In the genomic region with DNA sequence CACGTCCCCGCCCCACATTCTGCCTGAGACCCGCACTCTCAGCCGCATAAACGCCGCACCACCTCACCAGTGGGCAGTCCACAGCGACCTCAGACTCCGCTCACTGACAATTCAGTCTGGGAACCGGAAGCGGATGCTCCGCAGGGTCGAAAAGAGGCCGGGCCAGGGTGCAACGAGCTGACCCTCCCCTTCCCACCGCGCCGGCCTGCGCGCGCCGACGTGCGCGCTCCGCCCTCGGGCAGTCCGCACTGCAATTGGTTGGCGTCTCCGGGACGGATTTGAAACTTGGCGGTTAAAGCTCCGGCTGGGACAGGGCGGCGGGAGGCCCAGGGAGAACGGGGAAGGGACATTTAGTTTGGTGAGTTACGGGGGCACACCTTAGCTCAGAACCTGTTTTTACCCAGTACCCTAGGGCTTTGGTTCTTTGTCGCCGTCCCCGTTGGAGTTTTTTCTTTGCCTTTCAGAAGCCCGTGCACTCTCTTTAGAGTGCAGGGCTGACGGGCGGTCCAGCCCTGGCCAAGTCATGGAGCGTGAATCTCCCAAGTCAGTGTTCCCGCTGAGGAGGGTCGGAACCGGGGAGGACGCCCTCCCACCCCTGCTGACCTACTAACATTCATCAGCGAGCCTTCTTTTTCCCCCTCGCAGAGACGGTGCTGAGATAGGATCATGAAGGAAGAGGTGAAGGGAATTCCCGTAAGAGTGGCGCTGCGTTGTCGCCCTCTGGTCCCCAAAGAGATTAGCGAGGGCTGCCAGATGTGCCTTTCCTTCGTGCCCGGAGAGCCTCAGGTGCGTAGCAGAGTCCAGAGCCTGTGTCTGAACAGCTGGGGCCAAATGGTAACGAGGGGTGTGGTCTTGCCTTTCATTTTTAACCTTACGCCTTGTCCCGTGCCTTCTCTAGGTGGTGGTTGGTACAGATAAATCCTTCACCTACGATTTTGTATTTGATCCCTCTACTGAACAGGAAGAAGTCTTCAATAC, we compare ENCODE assay signal across 8 cellular contexts. TPM values are rescaled to one million over a fixed set of nuclear protein-coding genes. Genes with fewer than 3 reads are reported as not detected.
DNase-seq lines count a peak whose midpoint lies in the region; ATAC-seq and TF ChIP-seq lines count a peak whose summit lies in the region.

A gene with protein sequence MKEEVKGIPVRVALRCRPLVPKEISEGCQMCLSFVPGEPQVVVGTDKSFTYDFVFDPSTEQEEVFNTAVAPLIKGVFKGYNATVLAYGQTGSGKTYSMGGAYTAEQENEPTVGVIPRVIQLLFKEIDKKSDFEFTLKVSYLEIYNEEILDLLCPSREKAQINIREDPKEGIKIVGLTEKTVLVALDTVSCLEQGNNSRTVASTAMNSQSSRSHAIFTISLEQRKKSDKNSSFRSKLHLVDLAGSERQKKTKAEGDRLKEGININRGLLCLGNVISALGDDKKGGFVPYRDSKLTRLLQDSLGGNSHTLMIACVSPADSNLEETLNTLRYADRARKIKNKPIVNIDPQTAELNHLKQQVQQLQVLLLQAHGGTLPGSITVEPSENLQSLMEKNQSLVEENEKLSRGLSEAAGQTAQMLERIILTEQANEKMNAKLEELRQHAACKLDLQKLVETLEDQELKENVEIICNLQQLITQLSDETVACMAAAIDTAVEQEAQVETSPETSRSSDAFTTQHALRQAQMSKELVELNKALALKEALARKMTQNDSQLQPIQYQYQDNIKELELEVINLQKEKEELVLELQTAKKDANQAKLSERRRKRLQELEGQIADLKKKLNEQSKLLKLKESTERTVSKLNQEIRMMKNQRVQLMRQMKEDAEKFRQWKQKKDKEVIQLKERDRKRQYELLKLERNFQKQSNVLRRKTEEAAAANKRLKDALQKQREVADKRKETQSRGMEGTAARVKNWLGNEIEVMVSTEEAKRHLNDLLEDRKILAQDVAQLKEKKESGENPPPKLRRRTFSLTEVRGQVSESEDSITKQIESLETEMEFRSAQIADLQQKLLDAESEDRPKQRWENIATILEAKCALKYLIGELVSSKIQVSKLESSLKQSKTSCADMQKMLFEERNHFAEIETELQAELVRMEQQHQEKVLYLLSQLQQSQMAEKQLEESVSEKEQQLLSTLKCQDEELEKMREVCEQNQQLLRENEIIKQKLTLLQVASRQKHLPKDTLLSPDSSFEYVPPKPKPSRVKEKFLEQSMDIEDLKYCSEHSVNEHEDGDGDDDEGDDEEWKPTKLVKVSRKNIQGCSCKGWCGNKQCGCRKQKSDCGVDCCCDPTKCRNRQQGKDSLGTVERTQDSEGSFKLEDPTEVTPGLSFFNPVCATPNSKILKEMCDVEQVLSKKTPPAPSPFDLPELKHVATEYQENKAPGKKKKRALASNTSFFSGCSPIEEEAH (plus strand): TSS at position 312 of the 978 bp plus-strand sequence. CDS start 355 bp downstream, at position 667.
A gene with protein sequence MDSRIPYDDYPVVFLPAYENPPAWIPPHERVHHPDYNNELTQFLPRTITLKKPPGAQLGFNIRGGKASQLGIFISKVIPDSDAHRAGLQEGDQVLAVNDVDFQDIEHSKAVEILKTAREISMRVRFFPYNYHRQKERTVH (minus strand): TSS at position 135 of the 978 bp plus-strand sequence. CDS start 586 bp downstream, outside the sequence.

- no peaks in the 10 kb centered on the region for H3K27me3 Mint-ChIP-seq in activated naive CD4-positive, alpha-beta T cell treated with anti-CD3 and anti-CD28 coated beads, Interleukin-2, amount 50 U/mL, for 24 hours
- H3K27me3 Mint-ChIP-seq in glutamatergic neuron (ENCODE audit: unreplicated experiment) (no peaks in the 10 kb centered on the region), osteocyte (ENCODE audit: unreplicated experiment) (no peaks in the 10 kb centered on the region)

- H3K36me3 ChIP-seq in MM.1S (replicated peaks; ENCODE audit: insufficient read depth, low read length) (no peaks in the 10 kb centered on the region), thymus (ENCODE audit: control insufficient read depth, insufficient read depth) (peaks cover 7% of the 10 kb centered on the region)

- no peaks in the 10 kb centered on the region for H3K36me3 Mint-ChIP-seq in activated naive CD4-positive, alpha-beta T cell treated with anti-CD3 and anti-CD28 coated beads, Interleukin-2, amount 50 U/mL, for 24 hours
- no peaks in the 10 kb centered on the region for H3K36me3 Mint-ChIP-seq in glutamatergic neuron (ENCODE audit: unreplicated experiment)
- H3K36me3 Mint-ChIP-seq in osteocyte (ENCODE audit: unreplicated experiment), result peaks cover 8% of the 10 kb centered on the region

- peaks cover 45% of the 10 kb centered on the region for H3K79me2 ChIP-seq in MM.1S (ENCODE audit: low read length)

- no peaks in the 10 kb centered on the region for H3K27me3 ChIP-seq in MM.1S (replicated peaks; ENCODE audit: insufficient read depth, low read length)
- H3K27me3 ChIP-seq in thymus (ENCODE audit: control insufficient read depth, insufficient read depth), result no peaks in the 10 kb centered on the region

- peak within 1 kb of the TSS; percentile 35 for H3K27ac Mint-ChIP-seq in activated naive CD4-positive, alpha-beta T cell treated with anti-CD3 and anti-CD28 coated beads, Interleukin-2, amount 50 U/mL, for 24 hours
- H3K27ac Mint-ChIP-seq in glutamatergic neuron (ENCODE audit: unreplicated experiment), result peak within 1 kb of the TSS; percentile 22
- H3K27ac Mint-ChIP-seq in osteocyte (ENCODE audit: unreplicated experiment), result peak within 1 kb of the TSS; percentile 71

- H3K4me3 ChIP-seq in MM.1S (ENCODE audit: low read length) (peak within 1 kb of the TSS; percentile 65), thymus (ENCODE audit: low read length) (peak within 1 kb of the TSS; percentile 60)

- 0 out of 2 replicates have a peak, but pooled peaks cover 3% of the 10 kb centered on the region for H3F3A ChIP-seq in MM.1S (ENCODE audit: insufficient read depth, low read length)

- peaks cover 11% of the 10 kb centered on the region for H3K4me1 Mint-ChIP-seq in activated naive CD4-positive, alpha-beta T cell treated with anti-CD3 and anti-CD28 coated beads, Interleukin-2, amount 50 U/mL, for 24 hours
- H3K4me1 Mint-ChIP-seq in glutamatergic neuron (ENCODE audit: low read depth, unreplicated experiment), result peaks cover 2% of the 10 kb centered on the region
- H3K4me1 Mint-ChIP-seq in osteocyte (ENCODE audit: unreplicated experiment), result peaks cover 30% of the 10 kb centered on the region

- H3K4me2 ChIP-seq in MM.1S (ENCODE audit: low read depth, low read length), result peak within 1 kb of the TSS; percentile 67

- TF ChIP-seq CTCF in MM.1S (IDR thresholded peaks at IDR 0.05; ENCODE audit: low read length), result no peak
- TF ChIP-seq CTCF in glutamatergic neuron (IDR thresholded peaks at IDR 0.05; ENCODE audit: partially characterized antibody, unreplicated experiment), result no peak
- TF ChIP-seq CTCF in osteocyte (IDR thresholded peaks at IDR 0.05), result no peak

- H4K20me1 ChIP-seq in MM.1S (ENCODE audit: insufficient read depth, low read length), result no peaks in the 10 kb centered on the region

- peak within 1 kb of the TSS; percentile 67 for H3K27ac ChIP-seq in MM.1S (ENCODE audit: low read length)
- peak within 1 kb of the TSS; percentile 82 for H3K27ac ChIP-seq in thymus (ENCODE audit: low read depth)

- H2AFZ ChIP-seq in MM.1S (ENCODE audit: low read length), result peak within 1 kb of the TSS; percentile 72

- H3K9me2 ChIP-seq in MM.1S (replicated peaks; ENCODE audit: insufficient read depth, low read length), result no peaks in the 10 kb centered on the region

- peak within 1 kb of the TSS; percentile 87 for H3K4me3 Mint-ChIP-seq in activated naive CD4-positive, alpha-beta T cell treated with anti-CD3 and anti-CD28 coated beads, Interleukin-2, amount 50 U/mL, for 24 hours
- H3K4me3 Mint-ChIP-seq in glutamatergic neuron (ENCODE audit: unreplicated experiment) (peak within 1 kb of the TSS; percentile 93), osteocyte (ENCODE audit: unreplicated experiment) (peak within 1 kb of the TSS; percentile 91)

- H3K9me3 Mint-ChIP-seq in activated naive CD4-positive, alpha-beta T cell treated with anti-CD3 and anti-CD28 coated beads, Interleukin-2, amount 50 U/mL, for 24 hours, result no peaks in the 10 kb centered on the region
- H3K9me3 Mint-ChIP-seq in glutamatergic neuron (ENCODE audit: unreplicated experiment) (no peaks in the 10 kb centered on the region), osteocyte (ENCODE audit: unreplicated experiment) (no peaks in the 10 kb centered on the region)

- ATAC-seq in SK-N-SH treated with all-trans-retinoic acid at 6 μM for 48 hours, result peak; percentile 98

- H3K9ac ChIP-seq in MM.1S (ENCODE audit: low read length), result peak within 1 kb of the TSS; percentile 60

- 0 out of 2 replicates have a peak, but pooled peaks cover 3% of the 10 kb centered on the region for H3K4me1 ChIP-seq in MM.1S (ENCODE audit: low read length)
- no peaks in the 10 kb centered on the region for H3K4me1 ChIP-seq in thymus (ENCODE audit: control insufficient read depth, insufficient read depth, low read length)

- H3K9me3 ChIP-seq in MM.1S (replicated peaks; ENCODE audit: insufficient read depth, low read length) (no peaks in the 10 kb centered on the region), thymus (ENCODE audit: control insufficient read depth) (no peaks in the 10 kb centered on the region)

- DNase-seq in GM04503 (ENCODE audit: low read depth), result peak; percentile 33
- DNase-seq in HCEC 1CT, result peak; percentile 81
- DNase-seq in MM.1S, result peak; percentile 83
- peak; percentile 83 for DNase-seq in glutamatergic neuron
- DNase-seq in osteocyte (ENCODE audit: extremely low spot score, unreplicated experiment), result peak; percentile 93

- under 1% methylated on average over 62 of the region's 62 CpGs for WGBS in thymus

TF ChIP-seq in SK-N-SH treated with all-trans-retinoic acid at 6 μM for 48 hours, 23 proteins besides CTCF, POLR2A, EP300 and RAD21:
- TF ChIP-seq CSDC2 (CRISPR knock-in tag; IDR thresholded peaks at IDR 0.05) (no peak), ZNF70 (CRISPR knock-in tag; IDR thresholded peaks at IDR 0.05) (0 out of 2 replicates have a peak, but pooled peaks have one; percentile 1)

RNA-seq across cellular contexts. Expression of the first gene that starts in this region (rescaled TPM):
- total RNA-seq in glutamatergic neuron (ENCODE audit: unreplicated experiment) (4.6 TPM), osteocyte (5.9 and 6.1 TPM in 2 replicates)
- polyA plus RNA-seq in thymus, result 1.4 TPM

RNA-seq across cellular contexts. Expression of the second gene that starts in this region (rescaled TPM):
- 47.4 TPM for total RNA-seq in glutamatergic neuron (ENCODE audit: unreplicated experiment)
- total RNA-seq in osteocyte, result 46.9 and 50.6 TPM in 2 replicates
- polyA plus RNA-seq in thymus, result 54.6 TPM

Comparison
In these comparisons a context has a peak if more than half of its experiments do, and no peak if none do; other contexts are left out.
1. Peak in every context shown above with its lines: DNase-seq, ATAC-seq, H3K4me3 ChIP-seq and H3K27ac ChIP-seq.
2. DNase-seq: peak in every context shown above with its lines; median percentile 93 in osteocyte; 83 in MM.1S; 83 in glutamatergic neuron; 81 in HCEC 1CT; 33 in GM04503.